In the genomic region with DNA sequence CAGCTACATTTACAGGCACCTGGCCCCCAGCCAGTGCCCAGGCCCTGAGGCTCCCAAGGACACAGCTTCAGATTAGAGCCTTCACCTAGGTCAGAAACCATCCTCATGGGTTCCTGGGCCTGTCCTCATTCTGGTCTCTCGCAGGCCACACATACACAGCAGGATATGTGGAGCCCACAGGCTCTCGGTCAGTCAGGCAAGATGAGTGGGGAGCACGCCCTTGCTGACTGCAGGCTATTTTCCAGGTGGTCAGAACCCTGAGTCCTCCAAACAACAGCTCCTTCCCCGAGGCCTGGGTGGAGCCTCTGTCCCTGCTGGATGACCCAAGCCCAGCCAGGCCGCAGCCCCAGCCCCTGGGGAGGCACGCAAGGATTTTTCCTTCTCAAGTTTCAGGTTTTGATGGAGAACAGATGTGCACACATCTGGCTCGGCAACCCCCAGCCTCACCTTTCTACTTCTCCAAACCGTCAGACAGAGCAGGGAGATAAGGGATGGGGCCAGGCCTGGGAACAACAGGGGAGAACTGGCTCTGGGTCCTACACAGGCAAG, we compare ENCODE assay signal across 15 cellular contexts. TPM values are rescaled to one million over a fixed set of nuclear protein-coding genes. Genes with fewer than 3 reads are reported as not detected.
A peak's percentile ranks its signal among the peaks of the same experiment; 100 is the strongest.
DNase-seq lines count a peak whose midpoint lies in the region; ATAC-seq and TF ChIP-seq lines count a peak whose summit lies in the region.
"Had no signal": no experiment of that assay in that cellular context is flagged by ENCODE, and none has a peak within 500 bp of the region (broad histone marks: within the 10 kb centered on the region; RNA-seq: fewer than 3 reads in every experiment).

No MANE protein-coding gene starts in this region.

- H3K4me2 ChIP-seq in BLaER1: peak overlapping the region; percentile 82
- no peak overlapping the region for H3K4me2 ChIP-seq in MM.1S (ENCODE audit: low read depth, low read length)

- no peaks in the 10 kb centered on the region for H3K9me2 ChIP-seq in MM.1S (replicated peaks; ENCODE audit: insufficient read depth, low read length)

- ATAC-seq in HG02885 (IDR thresholded peaks at IDR 0.05; ENCODE audit: poor library complexity, unreplicated experiment): no peak
- ATAC-seq in GM21723 (IDR thresholded peaks at IDR 0.05; ENCODE audit: unreplicated experiment): no peak

- no peaks in the 10 kb centered on the region for H3K9me3 ChIP-seq in BLaER1
- no peaks in the 10 kb centered on the region for H3K9me3 ChIP-seq in endodermal cell (ENCODE audit: control insufficient read depth, low read length)
- no peaks in the 10 kb centered on the region for H3K9me3 ChIP-seq in MM.1S (replicated peaks; ENCODE audit: insufficient read depth, low read length)
- H3K9me3 ChIP-seq: SJCRH30, upper lobe of right lung had no signal

- no peaks in the 10 kb centered on the region for H3F3A ChIP-seq in MM.1S (ENCODE audit: insufficient read depth, low read length)

- TF ChIP-seq CTCF in endodermal cell (conservative IDR thresholded peaks at IDR 0.05) (no peak), osteocyte (IDR thresholded peaks at IDR 0.05) (no peak), MM.1S (IDR thresholded peaks at IDR 0.05; ENCODE audit: low read length) (no peak)

- no peak overlapping the region for H3K9ac ChIP-seq in BLaER1
- H3K9ac ChIP-seq in endodermal cell (ENCODE audit: extremely low read depth, low read length, poor library complexity, severe bottlenecking): no peak overlapping the region
- no peak overlapping the region for H3K9ac ChIP-seq in MM.1S (ENCODE audit: low read length)

- no peak overlapping the region for H2AFZ ChIP-seq in MM.1S (ENCODE audit: low read length)

- no peaks in the 10 kb centered on the region for H3K36me3 ChIP-seq in BLaER1
- H3K36me3 ChIP-seq in endodermal cell (ENCODE audit: control insufficient read depth, insufficient read depth, low read length): no peaks in the 10 kb centered on the region
- H3K36me3 ChIP-seq in MM.1S (replicated peaks; ENCODE audit: insufficient read depth, low read length): no peaks in the 10 kb centered on the region
- H3K36me3 ChIP-seq: SJCRH30, upper lobe of right lung had no signal

- DNase-seq in M059J (ENCODE audit: low read depth) (peak; percentile 89), endodermal cell (no peak), osteocyte (ENCODE audit: extremely low spot score, unreplicated experiment) (peak; percentile 88), C1 segment of cervical spinal cord (lab: John Stamatoyannopoulos, UW) (no peak), MM.1S (no peak)
- DNase-seq: cerebellar nuclear complex, NCI-H446, upper lobe of right lung had no signal

- peak overlapping the region; percentile 52 for H3K4me3 Mint-ChIP-seq in endodermal cell
- peak overlapping the region; percentile 66 for H3K4me3 Mint-ChIP-seq in osteocyte (ENCODE audit: unreplicated experiment)

- H3K27ac ChIP-seq in BLaER1: peak overlapping the region; percentile 25; the same call in 1 of the 2 replicates
- H3K27ac ChIP-seq in endodermal cell (ENCODE audit: low read depth, low read length): no peak overlapping the region
- no peak overlapping the region for H3K27ac ChIP-seq in MM.1S (ENCODE audit: low read length)
- H3K27ac ChIP-seq: SJCRH30, upper lobe of right lung had no signal

- H3K79me2 ChIP-seq in MM.1S (ENCODE audit: low read length): no peaks in the 10 kb centered on the region

- H3K27me3 Mint-ChIP-seq in endodermal cell (ENCODE audit: insufficient read depth) (peaks cover 6% of the 10 kb centered on the region), osteocyte (ENCODE audit: unreplicated experiment) (no peaks in the 10 kb centered on the region)

- H3K36me3 Mint-ChIP-seq in endodermal cell (ENCODE audit: low read depth): no peaks in the 10 kb centered on the region
- H3K36me3 Mint-ChIP-seq in osteocyte (ENCODE audit: unreplicated experiment): no peaks in the 10 kb centered on the region

- H3K27me3 ChIP-seq in BLaER1 (no peaks in the 10 kb centered on the region), endodermal cell (ENCODE audit: control insufficient read depth, insufficient read depth, low read length, poor library complexity, severe bottlenecking) (no peaks in the 10 kb centered on the region), MM.1S (replicated peaks; ENCODE audit: insufficient read depth, low read length) (peaks cover 80% of the 10 kb centered on the region)
- H3K27me3 ChIP-seq: SJCRH30, upper lobe of right lung had no signal

- H3K4me3 ChIP-seq in BLaER1 (no peak overlapping the region), endodermal cell (ENCODE audit: low read length) (no peak overlapping the region), MM.1S (ENCODE audit: low read length) (no peak overlapping the region)
- H3K4me3 ChIP-seq: lung, upper lobe of right lung had no signal

- peaks cover 78% of the 10 kb centered on the region for H3K4me1 ChIP-seq in BLaER1
- peaks cover 25% of the 10 kb centered on the region for H3K4me1 ChIP-seq in endodermal cell (ENCODE audit: control insufficient read depth, insufficient read depth, low read length)
- H3K4me1 ChIP-seq in MM.1S (ENCODE audit: low read length): no peaks in the 10 kb centered on the region

- H3K9me3 Mint-ChIP-seq in endodermal cell (no peaks in the 10 kb centered on the region), osteocyte (ENCODE audit: unreplicated experiment) (no peaks in the 10 kb centered on the region)
- H3K9me3 Mint-ChIP-seq: activated T-helper 2 cell treated with anti-CD3 and anti-CD28 coated beads, Interferon-gamma antibody, Interleukin-2, Interleukin-4, amounts not matched to agents 10 μg/mL and 5 μg/mL and 100 μg/mL, durations not matched to agents 14 hours and 24 hours and 36 hours had no signal

- no peaks in the 10 kb centered on the region for H4K20me1 ChIP-seq in BLaER1
- no peaks in the 10 kb centered on the region for H4K20me1 ChIP-seq in MM.1S (ENCODE audit: insufficient read depth, low read length)

- H3K27ac Mint-ChIP-seq in endodermal cell (no peak overlapping the region), osteocyte (ENCODE audit: unreplicated experiment) (peak overlapping the region; percentile 92)
- H3K27ac Mint-ChIP-seq: activated T-helper 2 cell treated with anti-CD3 and anti-CD28 coated beads, Interferon-gamma antibody, Interleukin-2, Interleukin-4, amounts not matched to agents 10 μg/mL and 5 μg/mL and 100 μg/mL, durations not matched to agents 14 hours and 24 hours and 36 hours had no signal

- H3K4me1 Mint-ChIP-seq in endodermal cell (peaks cover 30% of the 10 kb centered on the region), osteocyte (ENCODE audit: unreplicated experiment) (peaks cover 72% of the 10 kb centered on the region)

- WGBS in endodermal cell (ENCODE audit: insufficient coverage in 1 of 2, insufficient read length in 1 of 2), 2 experiments: 84 to 90% methylated on average over 2 to 8 of the region's 8 CpGs

RNA-seq across cellular contexts. Expression of gene STRA6, which starts 1.6 kb away (rescaled TPM):
- total RNA-seq in M059J (2014; rRNA removed; shearing (Covaris generic)): 1.5 and 3.5 TPM in 2 replicates
- 10 to 100 TPM; 18.2 to 26.2 TPM for total RNA-seq in endodermal cell
- 25.5 TPM for polyA plus RNA-seq in endodermal cell (2013, experiment 1 of 2)
- polyA plus RNA-seq in endodermal cell (2013, experiment 2 of 2): 24.2 TPM
- total RNA-seq in osteocyte: 23.2 and 25.8 TPM in 2 replicates
- total RNA-seq: activated T-helper 2 cell treated with anti-CD3 and anti-CD28 coated beads, Interferon-gamma antibody, Interleukin-2, Interleukin-4, amounts not matched to agents 10 μg/mL and 5 μg/mL and 100 μg/mL, durations not matched to agents 14 hours and 24 hours and 36 hours; pulmonary artery endothelial cell; upper lobe of right lung had no signal

RNA-seq across cellular contexts. Expression of gene ISLR, which starts 27.4 kb away (rescaled TPM):
- not detected in 2 replicates for total RNA-seq in M059J (2014; rRNA removed; shearing (Covaris generic))
- total RNA-seq in endodermal cell (under 1 TPM in 1 of 2 donors, not detected in 1; 0.29 TPM), osteocyte (108 and 110 TPM in 2 replicates)
- polyA plus RNA-seq in endodermal cell (2013, experiment 1 of 2): 2.7 TPM
- polyA plus RNA-seq in endodermal cell (2013, experiment 2 of 2): 2.9 TPM
- total RNA-seq: activated T-helper 2 cell treated with anti-CD3 and anti-CD28 coated beads, Interferon-gamma antibody, Interleukin-2, Interleukin-4, amounts not matched to agents 10 μg/mL and 5 μg/mL and 100 μg/mL, durations not matched to agents 14 hours and 24 hours and 36 hours; pulmonary artery endothelial cell had no signal

RNA-seq across cellular contexts. Expression of gene CCDC33, which starts 35.2 kb away (rescaled TPM):
- 0.22 TPM in 1 of 2 replicates, not detected in the other for total RNA-seq in M059J (2014; rRNA removed; shearing (Covaris generic))
- total RNA-seq in endodermal cell: 1 to 10 TPM; 2.8 to 3.5 TPM
- 4.3 TPM for polyA plus RNA-seq in endodermal cell (2013, experiment 1 of 2)
- 2.9 TPM for polyA plus RNA-seq in endodermal cell (2013, experiment 2 of 2)
- total RNA-seq in osteocyte: not detected in 2 replicates
- total RNA-seq: activated T-helper 2 cell treated with anti-CD3 and anti-CD28 coated beads, Interferon-gamma antibody, Interleukin-2, Interleukin-4, amounts not matched to agents 10 μg/mL and 5 μg/mL and 100 μg/mL, durations not matched to agents 14 hours and 24 hours and 36 hours; pulmonary artery endothelial cell; upper lobe of right lung had no signal

Comparison
In these comparisons a context has a peak if more than half of its experiments do, and no peak if none do; other contexts are left out.
1. DNase-seq: peak in M059J (single experiment) and osteocyte (single experiment); none in endodermal cell (single experiment), C1 segment of cervical spinal cord (0 of 14) and MM.1S (single experiment).
2. RNA of gene ISLR, which starts 27.4 kb away (total RNA-seq): 108 to 110 TPM in osteocyte; 0.29 TPM in endodermal cell and not detected in M059J; every median in the first group is over 10 times any median in the second.